ENCODE assay signal across 15 cellular contexts in genomic region chr18:79274823-79275222, GRCh38.
DNase-seq lines count a peak whose midpoint lies in the region; ATAC-seq and TF ChIP-seq lines count a peak whose summit lies in the region.
"Had no signal": no experiment of that assay in that cellular context is flagged by ENCODE, and none has a peak within 500 bp of the region (broad histone marks: within the 10 kb centered on the region; RNA-seq: fewer than 3 reads in every experiment).

No MANE protein-coding gene starts in this region.

- ATAC-seq in GM18867 (IDR thresholded peaks at IDR 0.05; ENCODE audit: unreplicated experiment) (peak; percentile 5), HG02798 (IDR thresholded peaks at IDR 0.05; ENCODE audit: poor library complexity, unreplicated experiment) (peak; percentile 19), WTC11 (peak; percentile 69), left cardiac atrium (no peak)

- H3K4me3 ChIP-seq in BLaER1 = no peak overlapping the region
- H3K4me3 ChIP-seq: GM23248 had no signal

- no peaks in the 10 kb centered on the region for H3K9me3 Mint-ChIP-seq in WTC11
- H3K9me3 Mint-ChIP-seq: CD4-positive, alpha-beta T cell had no signal

- no peak overlapping the region for H3K9ac ChIP-seq in BLaER1
- H3K9ac ChIP-seq: GM23248 had no signal

- H3K27ac ChIP-seq in BLaER1 = no peak overlapping the region
- H3K27ac ChIP-seq: GM23248 had no signal

- H3K4me2 ChIP-seq in BLaER1 = peak overlapping the region; percentile 64; the same call in 1 of the 2 replicates

- no peaks in the 10 kb centered on the region for H3K27me3 Mint-ChIP-seq in WTC11 (ENCODE audit: low read depth)
- H3K27me3 Mint-ChIP-seq: CD4-positive, alpha-beta T cell had no signal

- peak overlapping the region; percentile 84; the same call in 1 of the 2 replicates for H3K27ac Mint-ChIP-seq in WTC11
- H3K27ac Mint-ChIP-seq: CD4-positive, alpha-beta T cell had no signal

- H3K4me1 Mint-ChIP-seq in WTC11 = peaks cover 16% of the 10 kb centered on the region

- peaks cover 6% of the 10 kb centered on the region for H3K9me3 ChIP-seq in BLaER1

- intact Hi-C loops in left cardiac atrium (cut with DNase I) = no loop called here

- CTCF ChIA-PET in WTC11 (lab: Charles Lee) = no interaction called here

- POLR2A ChIA-PET in WTC11 (lab: Charles Lee) = no interaction called here

- peaks cover 3% of the 10 kb centered on the region for H3K36me3 Mint-ChIP-seq in WTC11

- H3K36me3 ChIP-seq in BLaER1 = peaks cover 44% of the 10 kb centered on the region

- H3K27me3 ChIP-seq in BLaER1 = no peaks in the 10 kb centered on the region

- TF ChIP-seq CTCF in WTC11 (IDR thresholded peaks at IDR 0.05) = no peak

- no peak for DNase-seq in WTC11 (ENCODE audit: low spot score)
- no peak for DNase-seq in foreskin melanocyte
- DNase-seq in SHP77 (lab: John Stamatoyannopoulos, UW) = no peak
- no peak for DNase-seq in left cardiac atrium
- DNase-seq in NCI-H345 (lab: John Stamatoyannopoulos, UW) = no peak
- DNase-seq: Calu3; CD4-positive, alpha-beta T cell; GM23248; NCI-H1417 treated with DMSO at 0.1 percent for 48 hours; NCI-H2081; NCI-H526; T-helper 1 cell had no signal

- no peak overlapping the region for H3K4me3 Mint-ChIP-seq in WTC11
- H3K4me3 Mint-ChIP-seq: CD4-positive, alpha-beta T cell had no signal

- peaks cover 19% of the 10 kb centered on the region for H3K4me1 ChIP-seq in BLaER1

- no peaks in the 10 kb centered on the region for H4K20me1 ChIP-seq in BLaER1

TF ChIP-seq in WTC11, 78 proteins besides CTCF, POLR2A, EP300 and RAD21:
- TF ChIP-seq RELA (CRISPR knock-in tag; IDR thresholded peaks at IDR 0.05; ENCODE audit: borderline replicate concordance) (no peak), ZSCAN18 (CRISPR knock-in tag; IDR thresholded peaks at IDR 0.05) (no peak)

Comparison
In these comparisons a context has a peak if more than half of its experiments do, and no peak if none do; other contexts are left out.
1. ATAC-seq: peak in GM18867 (single experiment), HG02798 (single experiment) and WTC11 (single experiment); none in left cardiac atrium (0 of 2).